9 cellular contexts compared by ENCODE assay signal in the genomic region with DNA sequence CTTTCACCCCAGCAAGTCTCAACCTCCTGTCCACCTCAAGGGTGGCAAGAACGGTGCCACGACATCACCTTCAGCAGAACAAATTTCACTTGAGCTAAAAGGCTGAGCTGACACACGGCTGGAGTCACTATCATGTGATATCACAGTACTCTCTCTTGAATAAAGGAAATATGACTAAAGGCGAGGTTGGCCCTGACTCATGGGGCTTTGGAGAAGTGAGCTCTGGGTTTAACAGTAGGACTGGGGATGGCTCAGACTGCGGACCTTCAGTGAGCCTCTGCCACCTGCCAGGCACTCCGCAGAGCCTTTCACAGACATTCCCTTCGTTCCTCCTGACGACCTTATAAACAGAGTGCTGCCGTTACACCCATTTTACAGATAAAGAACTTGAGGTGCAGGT. TPM values are rescaled to one million over a fixed set of nuclear protein-coding genes. Genes with fewer than 3 reads are reported as not detected.
DNase-seq lines count a peak whose midpoint lies in the region; ATAC-seq and TF ChIP-seq lines count a peak whose summit lies in the region.
"Had no signal": no experiment of that assay in that cellular context is flagged by ENCODE, and none has a peak within 500 bp of the region (broad histone marks: within the 10 kb centered on the region; RNA-seq: fewer than 3 reads in every experiment).

No MANE protein-coding gene starts in this region.

- H3K27me3 Mint-ChIP-seq in HFFc6 (ENCODE audit: insufficient read depth): no peaks in the 10 kb centered on the region
- peaks cover 69% of the 10 kb centered on the region for H3K27me3 Mint-ChIP-seq in activated naive CD8-positive, alpha-beta T cell treated with anti-CD3 and anti-CD28 coated beads, Interleukin-2, amount 50 U/mL, for 24 hours

- no peaks in the 10 kb centered on the region for H3K27me3 ChIP-seq in ACC112 (ENCODE audit: insufficient read depth, low read length)

- no peak for TF ChIP-seq CTCF in HFFc6 (IDR thresholded peaks at IDR 0.05)

- peak overlapping the region; percentile 72 for H3K4me3 Mint-ChIP-seq in HFFc6
- peak overlapping the region; percentile 56 for H3K4me3 Mint-ChIP-seq in activated naive CD8-positive, alpha-beta T cell treated with anti-CD3 and anti-CD28 coated beads, Interleukin-2, amount 50 U/mL, for 24 hours

- H2AFZ ChIP-seq in ACC112 (ENCODE audit: low read length, unreplicated experiment): peak overlapping the region; percentile 87

- peak; percentile 93 for ATAC-seq in activated naive CD8-positive, alpha-beta T cell treated with anti-CD3 and anti-CD28 coated beads, Interleukin-2, amount 50 U/mL, for 24 hours
- ATAC-seq in HG03565 (IDR thresholded peaks at IDR 0.05; ENCODE audit: unreplicated experiment): no peak

- H3K4me1 Mint-ChIP-seq in HFFc6 (ENCODE audit: low read depth): peaks cover 49% of the 10 kb centered on the region
- H3K4me1 Mint-ChIP-seq in activated naive CD8-positive, alpha-beta T cell treated with anti-CD3 and anti-CD28 coated beads, Interleukin-2, amount 50 U/mL, for 24 hours: peaks cover 26% of the 10 kb centered on the region

- H3K36me3 ChIP-seq in ACC112 (ENCODE audit: insufficient read depth, low read length): 0 out of 2 replicates have a peak, but pooled peaks cover 2% of the 10 kb centered on the region

- H3K27ac ChIP-seq in ACC112 (ENCODE audit: low read depth, low read length): peak overlapping the region; percentile 98

- DNase-seq in HFFc6: peak; percentile 85
- peak; percentile 27 for DNase-seq in activated naive CD8-positive, alpha-beta T cell treated with anti-CD3 and anti-CD28 coated beads, Interleukin-2, amount 50 U/mL, for 24 hours
- peak; percentile 55 to 94 for DNase-seq in lung microvascular endothelial cell (ENCODE audit: low read depth in 2 of 2)
- DNase-seq in putamen (ENCODE audit: low spot score): no peak
- DNase-seq in OCI-M2 (lab: John Stamatoyannopoulos, UW; ENCODE audit: unreplicated experiment): no peak
- no peak for DNase-seq in NCI-H2196 treated with DMSO at 0.1 percent for 48 hours (lab: John Stamatoyannopoulos, UW; ENCODE audit: unreplicated experiment)
- DNase-seq: islet precursor cell had no signal

- no peaks in the 10 kb centered on the region for H3K79me2 ChIP-seq in ACC112 (ENCODE audit: control insufficient read depth, insufficient read depth, low read length, unreplicated experiment)

- H3K36me3 Mint-ChIP-seq in HFFc6 (ENCODE audit: low read depth): no peaks in the 10 kb centered on the region
- H3K36me3 Mint-ChIP-seq in activated naive CD8-positive, alpha-beta T cell treated with anti-CD3 and anti-CD28 coated beads, Interleukin-2, amount 50 U/mL, for 24 hours (ENCODE audit: low read depth): no peaks in the 10 kb centered on the region

- H3K27ac Mint-ChIP-seq in HFFc6: peak overlapping the region; percentile 97
- H3K27ac Mint-ChIP-seq in activated naive CD8-positive, alpha-beta T cell treated with anti-CD3 and anti-CD28 coated beads, Interleukin-2, amount 50 U/mL, for 24 hours: peak overlapping the region; percentile 57

- peak overlapping the region; percentile 50 for H3K4me3 ChIP-seq in ACC112 (ENCODE audit: low read depth, low read length)

- no peaks in the 10 kb centered on the region for H3K9me3 Mint-ChIP-seq in HFFc6
- H3K9me3 Mint-ChIP-seq in activated naive CD8-positive, alpha-beta T cell treated with anti-CD3 and anti-CD28 coated beads, Interleukin-2, amount 50 U/mL, for 24 hours: no peaks in the 10 kb centered on the region

- H3K4me1 ChIP-seq in ACC112 (ENCODE audit: control insufficient read depth, insufficient read depth, low read length, unreplicated experiment): peaks cover 31% of the 10 kb centered on the region

RNA-seq across cellular contexts. Expression of gene SHC3, which starts 25.0 kb away (rescaled TPM):
- 1 to 10 TPM in 2 of 6 experiments, under 1 TPM in 4; 0.28 to 1.9 (median 0.42) TPM for total RNA-seq in HFFc6 (2021; fragmentation: NEBNext Ultra II Directional; extraction: Animal tissue kit (Norgen Biotek cat#: 25700))
- total RNA-seq in lung microvascular endothelial cell: 0.20 and 0.22 TPM in 2 replicates

Comparison
In these comparisons a context has a peak if more than half of its experiments do, and no peak if none do; other contexts are left out.
1. DNase-seq: peak in HFFc6 (single experiment), activated naive CD8-positive, alpha-beta T cell treated with anti-CD3 and anti-CD28 coated beads, Interleukin-2, amount 50 U/mL, for 24 hours (single experiment) and lung microvascular endothelial cell (2 of 2); none in putamen (single experiment), OCI-M2 (single experiment) and NCI-H2196 treated with DMSO at 0.1 percent for 48 hours (single experiment).